ENCODE assay signal across 20 cellular contexts in the genomic region with DNA sequence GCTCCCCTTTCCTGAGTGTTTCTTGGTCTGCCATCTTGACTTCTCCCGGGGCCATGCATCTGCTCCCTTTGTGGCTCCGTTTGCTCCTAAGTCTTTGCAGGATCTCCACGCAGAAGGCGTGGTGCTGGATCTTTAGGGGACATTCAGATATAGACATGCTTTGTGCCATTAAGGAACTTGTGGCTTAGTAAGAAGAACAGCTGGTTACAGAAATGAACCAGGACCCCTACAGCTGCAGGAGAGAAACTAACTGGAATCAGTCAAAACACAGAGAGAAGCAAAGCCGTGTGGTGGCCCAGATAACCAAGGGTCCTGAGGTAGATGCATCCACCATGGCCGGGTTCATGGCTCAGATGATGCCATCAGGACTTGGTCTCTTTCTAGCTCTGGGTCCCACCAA.
"Had no signal": no experiment of that assay in that cellular context is flagged by ENCODE, and none has a peak within 500 bp of the region (broad histone marks: within the 10 kb centered on the region; RNA-seq: fewer than 3 reads in every experiment).

No MANE protein-coding gene starts in this region.

- FAIRE-seq: kidney had no signal

- H3K27me3 ChIP-seq: dorsolateral prefrontal cortex, hepatocyte, sigmoid colon, stomach, transverse colon had no signal

- H3K9me3 ChIP-seq: left ventricle myocardium inferior, psoas muscle, sigmoid colon, stomach, thoracic aorta, transverse colon had no signal

- H3K79me2 ChIP-seq: hepatocyte had no signal

- DNase-seq: cortex of kidney; dorsolateral prefrontal cortex; effector CD8-positive, alpha-beta T cell; foreskin melanocyte; kidney; left cardiac atrium; left ventricle myocardium inferior; naive B cell; psoas muscle; sigmoid colon; stimulated activated CD4-positive, alpha-beta T cell treated with anti-CD3 and anti-CD28 coated beads, Interleukin-2, amount 100 ng/mL, for 24 hours; stimulated activated CD4-positive, alpha-beta T cell treated with anti-CD3 and anti-CD28 coated beads, Interleukin-4, amount 100 ng/mL, for 4 hours; stimulated activated naive CD4-positive, alpha-beta T cell; stomach; substantia nigra; transverse colon had no signal

- ATAC-seq: left cardiac atrium had no signal

- H3K4me3 ChIP-seq: dorsolateral prefrontal cortex, hepatocyte, left ventricle myocardium inferior, lung, psoas muscle, sigmoid colon, skin epidermis, stomach, thoracic aorta, transverse colon had no signal

- H3K4me1 ChIP-seq: transverse colon had no signal

- H2AFZ ChIP-seq: hepatocyte had no signal

- H3K27ac ChIP-seq: hepatocyte, left ventricle myocardium inferior, sigmoid colon, stomach, thoracic aorta, transverse colon had no signal

- H3K36me3 ChIP-seq: left ventricle myocardium inferior, sigmoid colon, stomach, thoracic aorta, transverse colon had no signal

- H3K4me2 ChIP-seq: hepatocyte had no signal
